Comparison of ENCODE assay signal across 23 cellular contexts in the genomic region with DNA sequence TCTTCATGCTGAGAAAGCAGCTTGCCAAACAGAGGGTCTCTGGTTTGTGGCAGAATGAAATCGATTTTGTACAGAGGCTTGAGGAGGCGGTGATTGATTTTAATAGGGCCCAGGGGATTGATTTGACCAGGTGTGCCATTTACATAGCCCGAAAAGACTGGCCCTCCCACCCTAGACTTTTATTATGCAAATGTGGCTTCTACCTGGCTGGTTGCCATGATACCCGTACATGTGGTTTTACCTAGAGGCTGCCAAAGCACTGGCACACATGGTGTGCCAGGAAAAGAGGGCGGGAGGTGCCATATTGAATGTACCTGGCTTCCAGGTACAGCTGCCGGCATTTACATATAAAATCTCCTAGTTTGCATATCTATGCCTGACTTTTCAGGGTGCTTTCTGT. TPM values are rescaled to one million over a fixed set of nuclear protein-coding genes. Genes with fewer than 3 reads are reported as not detected.
DNase-seq lines count a peak whose midpoint lies in the region; ATAC-seq and TF ChIP-seq lines count a peak whose summit lies in the region.
"Had no signal": no experiment of that assay in that cellular context is flagged by ENCODE, and none has a peak within 500 bp of the region (broad histone marks: within the 10 kb centered on the region; RNA-seq: fewer than 3 reads in every experiment).

No MANE protein-coding gene starts in this region.

- peaks cover 25% of the 10 kb centered on the region for H3K4me1 ChIP-seq in H9 (ENCODE audit: insufficient read depth, low read length)
- H3K4me1 ChIP-seq in iPS-15b (ENCODE audit: control insufficient read depth, insufficient read depth, low read length), result peaks cover 40% of the 10 kb centered on the region
- H3K4me1 ChIP-seq: breast epithelium, left ventricle myocardium inferior had no signal

- H3K79me1 ChIP-seq in H9 (ENCODE audit: insufficient read depth, low read depth, low read length, poor library complexity, severe bottlenecking), result no peaks in the 10 kb centered on the region

- H3K27me3 Mint-ChIP-seq in H9 (ENCODE audit: low read depth) (no peaks in the 10 kb centered on the region), natural killer cell (ENCODE audit: low read depth in 2 of 2) (peaks cover 23 to 24% of the 10 kb centered on the region in 2 donors)

- intact Hi-C loops in natural killer cell (cut with micrococcal nuclease) (no loop called here), cardiac septum (cut with DNase I) (no loop called here)

- no peak overlapping the region for H4K8ac ChIP-seq in H9 (replicated peaks; ENCODE audit: insufficient read length, low read depth, low read length)

- H3K4ac ChIP-seq in H9 (ENCODE audit: low read depth, low read length), result no peak overlapping the region

- no peak overlapping the region for H3T11ph ChIP-seq in H9 (ENCODE audit: low read length)

- no peaks in the 10 kb centered on the region for H4K20me1 ChIP-seq in H9 (ENCODE audit: control insufficient read depth, insufficient read depth, insufficient read length)

- no peak for TF ChIP-seq CTCF in H9 (conservative IDR thresholded peaks at IDR 0.05)
- TF ChIP-seq CTCF in natural killer cell (IDR thresholded peaks at IDR 0.05), result no peak

- H3K9me3 ChIP-seq in H9 (ENCODE audit: control insufficient read depth, low read depth, low read length) (no peaks in the 10 kb centered on the region), iPS-15b (ENCODE audit: control insufficient read depth, insufficient read depth, low read length) (no peaks in the 10 kb centered on the region)
- H3K9me3 ChIP-seq: breast epithelium, left ventricle myocardium inferior, sigmoid colon had no signal

- no peak overlapping the region for H3K18ac ChIP-seq in H9 (ENCODE audit: insufficient read length, low read depth, low read length)

- WGBS in H9 (ENCODE audit: extremely low coverage, insufficient read length, low lambda C conversion rate), result no CpG with 5 or more reads among the region's 6 CpGs

- no peak overlapping the region for H3K14ac ChIP-seq in H9 (ENCODE audit: insufficient read depth, low read length)

- no peaks in the 10 kb centered on the region for H3K36me3 ChIP-seq in iPS-15b (ENCODE audit: control insufficient read depth, insufficient read depth, low read length)
- H3K36me3 ChIP-seq: breast epithelium, left ventricle myocardium inferior, sigmoid colon, WERI-Rb-1 had no signal

- H3K36me3 Mint-ChIP-seq in H9 (ENCODE audit: insufficient read depth in 1 of 3, low read depth in 3 of 3) (peaks cover 8 to 10% (median 9%) of the 10 kb centered on the region in 3 experiments; a peak in 6 of 7 replicates), natural killer cell (no peaks in the 10 kb centered on the region)
- H3K36me3 Mint-ChIP-seq: CD8-positive, alpha-beta T cell had no signal

- peaks cover 3% of the 10 kb centered on the region for H3K23me2 ChIP-seq in H9 (ENCODE audit: insufficient read length, low read depth, low read length, poor library complexity, severe bottlenecking)

- ATAC-seq in natural killer cell (no peak), HG03520 (IDR thresholded peaks at IDR 0.05; ENCODE audit: unreplicated experiment) (no peak)
- ATAC-seq: CD8-positive, alpha-beta T cell had no signal

- H3K27me3 ChIP-seq in H9 (ENCODE audit: insufficient read depth, low read length) (no peaks in the 10 kb centered on the region), iPS-15b (ENCODE audit: control insufficient read depth, insufficient read depth, low read length) (no peaks in the 10 kb centered on the region)
- H3K27me3 ChIP-seq: breast epithelium, sigmoid colon had no signal

- H3K27ac Mint-ChIP-seq in H9 (peak overlapping the region; percentile 63 to 94 (median 93); a peak in 6 of 7 replicates), natural killer cell (no peak overlapping the region)
- H3K27ac Mint-ChIP-seq: CD8-positive, alpha-beta T cell had no signal

- H3K4me2 ChIP-seq in H9 (ENCODE audit: insufficient read depth, insufficient read length, low read length), result peak overlapping the region; percentile 53
- H3K4me2 ChIP-seq: KMS-11, PC-9 had no signal

- peaks cover 2% of the 10 kb centered on the region; the same call in 1 of the 2 replicates for H3K79me2 ChIP-seq in H9 (ENCODE audit: insufficient read depth, low read length)

- H3K4me1 Mint-ChIP-seq in H9 (peaks cover 59 to 63% of the 10 kb centered on the region in 2 experiments), natural killer cell (no peaks in the 10 kb centered on the region)

- no peak overlapping the region for H2BK20ac ChIP-seq in H9 (ENCODE audit: low read depth, low read length, poor library complexity, severe bottlenecking)

- H4K5ac ChIP-seq in H9 (ENCODE audit: insufficient read length, low read depth, low read length), result no peak overlapping the region

- no peak overlapping the region for H2AFZ ChIP-seq in H9 (ENCODE audit: low read length)
- H2AFZ ChIP-seq: PC-9 had no signal

- H3K4me3 ChIP-seq in iPS-15b (ENCODE audit: low read depth, low read length), result peak overlapping the region; percentile 47
- H3K4me3 ChIP-seq: breast epithelium, coronary artery, left ventricle myocardium inferior, PC-9, sigmoid colon had no signal

- no peak overlapping the region for H2BK12ac ChIP-seq in H9 (ENCODE audit: insufficient read length, low read depth, low read length)

- DNase-seq in H9 (peak; percentile 91), NCI-H1436 treated with DMSO at 0.1 percent for 48 hours (lab: John Stamatoyannopoulos, UW) (peak; percentile 76), NCI-H2171 treated with DMSO at 0.1 percent for 48 hours (lab: John Stamatoyannopoulos, UW) (peak; percentile 78), natural killer cell (no peak), cardiac septum (ENCODE audit: low spot score) (no peak), MV-4-11 (lab: John Stamatoyannopoulos, UW) (no peak)
- DNase-seq: CD8-positive, alpha-beta T cell; left ventricle myocardium inferior; midbrain; nephron progenitor cell; PC-9; SIG-M5; sigmoid colon; substantia nigra; WERI-Rb-1 had no signal

- H3K9me3 Mint-ChIP-seq in H9 (peaks cover 4 to 10% of the 10 kb centered on the region in 2 experiments), natural killer cell (no peaks in the 10 kb centered on the region)
- H3K9me3 Mint-ChIP-seq: CD8-positive, alpha-beta T cell had no signal

- H2BK120ac ChIP-seq in H9 (ENCODE audit: low read depth, low read length, poor library complexity, severe bottlenecking), result no peak overlapping the region

- H2AK5ac ChIP-seq in H9 (ENCODE audit: insufficient read length, low read length), result no peak overlapping the region

- H3K56ac ChIP-seq in H9 (ENCODE audit: insufficient read length, low read depth, low read length), result no peak overlapping the region

- H3K9ac ChIP-seq in H9 (ENCODE audit: extremely low read depth, insufficient read length, low read length) (no peak overlapping the region), iPS-15b (ENCODE audit: low read depth, low read length) (no peak overlapping the region)
- H3K9ac ChIP-seq: KMS-11 had no signal

- H2BK15ac ChIP-seq in H9 (ENCODE audit: low read depth, low read length), result no peak overlapping the region

- H3K4me3 Mint-ChIP-seq in H9, result peak overlapping the region; percentile 8 to 12; a peak in 4 of 5 replicates
- H3K4me3 Mint-ChIP-seq in natural killer cell, result no peak overlapping the region
- H3K4me3 Mint-ChIP-seq: CD8-positive, alpha-beta T cell; nephron progenitor cell had no signal

- no peak overlapping the region for H4K91ac ChIP-seq in H9 (ENCODE audit: insufficient read length, low read depth, low read length)

- H3K23ac ChIP-seq in H9 (ENCODE audit: insufficient read length, low read depth, low read length), result no peak overlapping the region

- H3K27ac ChIP-seq in H9 (ENCODE audit: insufficient read length, low read depth, low read length), result peak overlapping the region; percentile 73
- H3K27ac ChIP-seq: breast epithelium, coronary artery, KMS-11, left ventricle myocardium inferior, PC-9, sigmoid colon, WERI-Rb-1 had no signal

- no peak overlapping the region for H2BK5ac ChIP-seq in H9 (ENCODE audit: insufficient read length, low read length)

RNA-seq across cellular contexts. Expression of gene GUCY2C, which starts 18.0 kb away (rescaled TPM):
- total RNA-seq in H9 (2021), result 1.3 and 1.9 TPM in 2 replicates
- total RNA-seq in natural killer cell, result not detected
- total RNA-seq in cardiac septum, result not detected
- total RNA-seq: CD8-positive, alpha-beta T cell; G401; PC-9; T-helper 1 cell treated with Interleukin-12 subunit alpha and Interleukin-12 subunit beta and Interleukin-4 antibody, amounts not matched to agents 30 ng/mL and 1 ng/mL, for 36 hours; urinary bladder had no signal

Comparison
In these comparisons a context has a peak if more than half of its experiments do, and no peak if none do; other contexts are left out.
1. DNase-seq: peak in H9 (single experiment), NCI-H1436 treated with DMSO at 0.1 percent for 48 hours (single experiment) and NCI-H2171 treated with DMSO at 0.1 percent for 48 hours (single experiment); none in natural killer cell (single experiment), cardiac septum (single experiment) and MV-4-11 (single experiment).
2. H3K27ac Mint-ChIP-seq: peak in H9 (3 of 3); none in natural killer cell (0 of 2).